25 cellular contexts compared by ENCODE assay signal in genomic region chr15:32123473-32123872, GRCh38.
DNase-seq lines count a peak whose midpoint lies in the region; ATAC-seq, FAIRE-seq and TF ChIP-seq lines count a peak whose summit lies in the region.
"Had no signal": no experiment of that assay in that cellular context is flagged by ENCODE, and none has a peak within 500 bp of the region (broad histone marks: within the 10 kb centered on the region; RNA-seq: fewer than 3 reads in every experiment).

No MANE protein-coding gene starts in this region.

- no peaks in the 10 kb centered on the region for H3K36me3 ChIP-seq in neural progenitor cell
- H3K36me3 ChIP-seq: BE2C, BLaER1 had no signal

- no peak overlapping the region for H3K4me3 ChIP-seq in A549
- no peak overlapping the region for H3K4me3 ChIP-seq in neural progenitor cell
- H3K4me3 ChIP-seq: BLaER1, GM12878 had no signal

- H3K36me3 Mint-ChIP-seq in neural progenitor cell (no peaks in the 10 kb centered on the region), progenitor cell of endocrine pancreas (ENCODE audit: insufficient read depth) (no peaks in the 10 kb centered on the region)
- H3K36me3 Mint-ChIP-seq: CD14-positive monocyte; CD4-positive, alpha-beta memory T cell; CD4-positive, CD25-positive, alpha-beta regulatory T cell; CD8-positive, alpha-beta memory T cell had no signal

- peaks cover 27% of the 10 kb centered on the region for H3K4me1 Mint-ChIP-seq in neural progenitor cell
- H3K4me1 Mint-ChIP-seq in progenitor cell of endocrine pancreas (ENCODE audit: low read depth): peaks cover 38% of the 10 kb centered on the region
- H3K4me1 Mint-ChIP-seq: CD14-positive monocyte; CD4-positive, alpha-beta memory T cell; CD4-positive, CD25-positive, alpha-beta regulatory T cell; CD8-positive, alpha-beta memory T cell had no signal

- 24% methylated on average over 3 of the region's 3 CpGs for WGBS in A549 (ENCODE audit: missing lambda C conversion rate)

- no peak overlapping the region for H3K9ac ChIP-seq in neural progenitor cell
- H3K9ac ChIP-seq: BLaER1 had no signal

- no peaks in the 10 kb centered on the region for H3K27me3 ChIP-seq in neural progenitor cell
- H3K27me3 ChIP-seq: BE2C, BLaER1 had no signal

- H3K9me3 Mint-ChIP-seq in neural progenitor cell: no peaks in the 10 kb centered on the region
- peaks cover 3% of the 10 kb centered on the region for H3K9me3 Mint-ChIP-seq in progenitor cell of endocrine pancreas (ENCODE audit: low read depth)
- H3K9me3 Mint-ChIP-seq: CD4-positive, alpha-beta memory T cell; CD4-positive, CD25-positive, alpha-beta regulatory T cell; CD8-positive, alpha-beta memory T cell had no signal

- H3K79me2 ChIP-seq in neural progenitor cell (ENCODE audit: low read depth): no peaks in the 10 kb centered on the region

- no peaks in the 10 kb centered on the region for H3K4me1 ChIP-seq in A549
- peaks cover 19% of the 10 kb centered on the region for H3K4me1 ChIP-seq in neural progenitor cell

- peak; percentile 28 for FAIRE-seq in A549 (lab: Jason Lieb, UNC)
- FAIRE-seq: GM12878, GM12892, GM19239 had no signal

- no peak overlapping the region for H2AFZ ChIP-seq in neural progenitor cell (replicated peaks)

- TF ChIP-seq POLR2A in A549 (IDR thresholded peaks at IDR 0.05; ENCODE audit: low read length): no peak

- no peak overlapping the region for H3K27ac ChIP-seq in A549
- H3K27ac ChIP-seq in neural progenitor cell: no peak overlapping the region
- H3K27ac ChIP-seq: 22Rv1, BLaER1 had no signal

- CTCF ChIA-PET in A549 (lab: Yijun Ruan, JAX): no interaction called here

- DNase-seq in A549 (ENCODE audit: low read depth in 1 of 2, low spot score in 1 of 2) (no peak), neural progenitor cell (ENCODE audit: low spot score) (no peak), progenitor cell of endocrine pancreas (ENCODE audit: low spot score, unreplicated experiment) (no peak), SKM-1 (lab: John Stamatoyannopoulos, UW; ENCODE audit: unreplicated experiment) (no peak)
- DNase-seq: ACHN; BE2C; C1 segment of cervical spinal cord; CD4-positive, alpha-beta memory T cell; CD4-positive, CD25-positive, alpha-beta regulatory T cell; CD8-positive, alpha-beta memory T cell; COR-L47; DMS 273 treated with DMSO at 0.1 percent for 48 hours; DMS153; DMS53; DMS79; DND-41; EL; GDM1 had no signal

- no peaks in the 10 kb centered on the region for H4K20me1 ChIP-seq in neural progenitor cell (ENCODE audit: low read depth)
- H4K20me1 ChIP-seq: BLaER1 had no signal

- TF ChIP-seq RAD21 in A549 (conservative IDR thresholded peaks at IDR 0.05 in 1 of 2, IDR thresholded peaks at IDR 0.05 in 1 of 2): no peak

- TF ChIP-seq CTCF in A549 (IDR thresholded peaks at IDR 0.05): no peak
- TF ChIP-seq CTCF in neural progenitor cell (IDR thresholded peaks at IDR 0.05): no peak
- no peak for TF ChIP-seq CTCF in progenitor cell of endocrine pancreas (IDR thresholded peaks at IDR 0.05; ENCODE audit: unreplicated experiment)

- POLR2A ChIA-PET in A549 (lab: Yijun Ruan, JAX): no interaction called here

- peak overlapping the region; percentile 38 for H3K27ac Mint-ChIP-seq in neural progenitor cell
- H3K27ac Mint-ChIP-seq in progenitor cell of endocrine pancreas: peak overlapping the region; percentile 22
- H3K27ac Mint-ChIP-seq: CD14-positive monocyte; CD4-positive, alpha-beta memory T cell; CD4-positive, CD25-positive, alpha-beta regulatory T cell; CD8-positive, alpha-beta memory T cell had no signal

- H3K9me3 ChIP-seq in A549 (no peaks in the 10 kb centered on the region), neural progenitor cell (ENCODE audit: low read depth) (no peaks in the 10 kb centered on the region)
- H3K9me3 ChIP-seq: BE2C, BLaER1 had no signal

- no peaks in the 10 kb centered on the region for H3F3A ChIP-seq in neural progenitor cell (ENCODE audit: low read depth)

- H3K4me2 ChIP-seq in A549 (no peak overlapping the region), neural progenitor cell (no peak overlapping the region)
- H3K4me2 ChIP-seq: BLaER1 had no signal

- no peak overlapping the region for H3K4me3 Mint-ChIP-seq in neural progenitor cell
- H3K4me3 Mint-ChIP-seq in progenitor cell of endocrine pancreas (ENCODE audit: low read depth): no peak overlapping the region
- H3K4me3 Mint-ChIP-seq: CD14-positive monocyte; CD4-positive, alpha-beta memory T cell; CD4-positive, CD25-positive, alpha-beta regulatory T cell; CD8-positive, alpha-beta memory T cell had no signal

- ATAC-seq in A549 (no peak), GM21786 (IDR thresholded peaks at IDR 0.05; ENCODE audit: unreplicated experiment) (no peak)
- ATAC-seq: GM12878 had no signal

- H3K27me3 Mint-ChIP-seq in neural progenitor cell (ENCODE audit: insufficient read depth, low read depth) (peaks cover 6% of the 10 kb centered on the region), progenitor cell of endocrine pancreas (peaks cover 6% of the 10 kb centered on the region)

- TF ChIP-seq EP300 in A549 (IDR thresholded peaks at IDR 0.05): no peak

TF ChIP-seq in A549, 52 proteins besides CTCF, POLR2A, EP300 and RAD21:
- TF ChIP-seq REST (IDR thresholded peaks at IDR 0.05): no peak
- TF ChIP-seq BCL3 (IDR thresholded peaks at IDR 0.05): no peak
- no peak for TF ChIP-seq FOXS1 (CRISPR knock-in tag; IDR thresholded peaks at IDR 0.05)
- no peak for TF ChIP-seq EHF (CRISPR knock-in tag; IDR thresholded peaks at IDR 0.05)
- TF ChIP-seq RNF2 (IDR thresholded peaks at IDR 0.05; ENCODE audit: borderline replicate concordance, low read depth): no peak
- no peak for TF ChIP-seq MAZ (IDR thresholded peaks at IDR 0.05; ENCODE audit: borderline replicate concordance, low read depth, low read length)
